34 cellular contexts compared by ENCODE assay signal in the genomic region with DNA sequence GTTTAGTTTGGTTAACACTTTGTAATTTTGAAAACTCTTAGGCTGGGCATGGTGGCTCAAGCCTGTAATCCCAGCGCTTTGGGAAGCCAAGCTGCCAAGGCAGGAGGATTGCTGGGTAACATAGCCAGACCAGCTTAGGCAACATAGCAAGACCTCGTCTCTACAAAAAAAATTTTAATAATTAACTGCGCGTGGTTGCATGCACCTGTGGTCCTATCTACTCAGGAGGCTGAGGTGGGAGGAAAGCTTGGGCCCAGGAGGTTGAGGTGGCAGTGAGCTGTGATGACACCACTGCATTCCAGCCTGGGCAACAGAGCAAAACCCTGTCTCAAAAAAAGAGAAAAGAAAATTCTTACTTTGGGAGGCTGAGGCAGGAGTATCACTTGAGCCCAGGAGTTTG. TPM values are rescaled to one million over a fixed set of nuclear protein-coding genes. Genes with fewer than 3 reads are reported as not detected.
"Had no signal": no experiment of that assay in that cellular context is flagged by ENCODE, and none has a peak within 500 bp of the region (broad histone marks: within the 10 kb centered on the region; RNA-seq: fewer than 3 reads in every experiment).

No MANE protein-coding gene starts in this region.

- ATAC-seq: activated T-cell treated with anti-CD3 and anti-CD28 coated beads, Interleukin-2, amount 50 U/mL, for 4 hours; activated T-helper 17 cell treated with anti-CD3 and anti-CD28 coated beads, Interleukin-2, amount 50 U/mL, for 72 hours; esophagus mucosa; heart left ventricle; mucosa of descending colon; natural killer cell treated with Interleukin-12 subunit alpha and Interleukin-12 subunit beta and Interleukin-15 and Interleukin-18, amount 100 ng/mL, for 72 hours; pancreas had no signal

- H3K36me3 Mint-ChIP-seq: immature natural killer cell; natural killer cell treated with Interleukin-12 subunit alpha and Interleukin-12 subunit beta and Interleukin-15 and Interleukin-18, amount 100 ng/mL, for 72 hours had no signal

- H3K9me3 ChIP-seq: breast epithelium, heart left ventricle, left ventricle myocardium inferior, mucosa of descending colon, pancreas, prostate gland, right atrium auricular region, spleen, thoracic aorta, uterus had no signal

- H3K4me1 Mint-ChIP-seq: activated T-helper 17 cell treated with anti-CD3 and anti-CD28 coated beads, Interleukin-2, amount 50 U/mL, for 72 hours had no signal

- H3K4me3 ChIP-seq: breast epithelium, heart left ventricle, left ventricle myocardium inferior, lung, mucosa of descending colon, pancreas, prostate gland, right atrium auricular region, spleen, thoracic aorta, uterus had no signal

- H3K9me3 Mint-ChIP-seq: activated CD4-positive, alpha-beta memory T cell treated with anti-CD3 and anti-CD28 coated beads for 36 hours; activated CD4-positive, alpha-beta T cell treated with anti-CD3 and anti-CD28 coated beads, Interleukin-2, amount 10 ng/mL, durations not matched to agents 24 days and 14 days; activated T-cell treated with anti-CD3 and anti-CD28 coated beads, Interleukin-2, amount 50 U/mL, for 4 hours; activated T-helper 17 cell treated with anti-CD3 and anti-CD28 coated beads, Interleukin-2, amount 50 U/mL, for 72 hours; endodermal cell; immature natural killer cell; natural killer cell treated with Interleukin-12 subunit alpha and Interleukin-12 subunit beta and Interleukin-15 and Interleukin-18, amount 100 ng/mL, for 72 hours; stimulated activated naive CD8-positive, alpha-beta T cell treated with anti-CD3 and anti-CD28 coated beads, Interleukin-15, Interleukin-2, amounts not matched to agents 100 ng/mL and 50 ng/mL, for 24 hours had no signal

- H3K4me1 ChIP-seq: breast epithelium, prostate gland, uterus had no signal

- H3K27ac ChIP-seq: breast epithelium, heart left ventricle, left ventricle myocardium inferior, pancreas, prostate gland, right atrium auricular region, spleen, thoracic aorta, uterus, VCaP had no signal

- H3K27me3 Mint-ChIP-seq: activated CD4-positive, alpha-beta memory T cell treated with anti-CD3 and anti-CD28 coated beads for 36 hours; activated CD4-positive, alpha-beta T cell treated with anti-CD3 and anti-CD28 coated beads, Interleukin-2, amount 10 ng/mL, durations not matched to agents 24 days and 14 days; activated T-helper 17 cell treated with anti-CD3 and anti-CD28 coated beads, Interleukin-2, amount 50 U/mL, for 72 hours; natural killer cell treated with Interleukin-12 subunit alpha and Interleukin-12 subunit beta and Interleukin-15 and Interleukin-18, amount 100 ng/mL, for 72 hours; stimulated activated naive CD8-positive, alpha-beta T cell treated with anti-CD3 and anti-CD28 coated beads, Interleukin-15, Interleukin-2, amounts not matched to agents 100 ng/mL and 50 ng/mL, for 24 hours had no signal

- H3K36me3 ChIP-seq: breast epithelium, heart left ventricle, left ventricle myocardium inferior, pancreas, prostate gland, right atrium auricular region, spleen, thoracic aorta, uterus had no signal

- H3K4me3 Mint-ChIP-seq: activated CD4-positive, alpha-beta memory T cell treated with anti-CD3 and anti-CD28 coated beads for 36 hours; activated T-cell treated with anti-CD3 and anti-CD28 coated beads, Interleukin-2, amount 50 U/mL, for 4 hours; activated T-helper 17 cell treated with anti-CD3 and anti-CD28 coated beads, Interleukin-2, amount 50 U/mL, for 72 hours; endodermal cell; natural killer cell treated with Interleukin-12 subunit alpha and Interleukin-12 subunit beta and Interleukin-15 and Interleukin-18, amount 100 ng/mL, for 72 hours; stimulated activated naive CD8-positive, alpha-beta T cell treated with anti-CD3 and anti-CD28 coated beads, Interleukin-15, Interleukin-2, amounts not matched to agents 100 ng/mL and 50 ng/mL, for 24 hours had no signal

- DNase-seq: activated CD4-positive, alpha-beta memory T cell treated with anti-CD3 and anti-CD28 coated beads for 36 hours; activated CD4-positive, alpha-beta T cell treated with anti-CD3 and anti-CD28 coated beads, Interleukin-2, amount 10 ng/mL, durations not matched to agents 24 days and 14 days; activated gamma-delta T cell treated with Interleukin-2 at 50 U/mL for 16 hours; activated naive CD4-positive, alpha-beta T cell treated with anti-CD3 and anti-CD28 coated beads, Interleukin-2, amount 50 U/mL, for 16 hours; activated T-cell treated with anti-CD3 and anti-CD28 coated beads, Interleukin-2, amount 50 U/mL, for 4 hours; amygdala; central memory CD4-positive, alpha-beta T cell; endodermal cell; foreskin fibroblast; heart left ventricle; hypothalamus; immature natural killer cell; left ventricle myocardium inferior; mesendoderm; mucosa of descending colon; pancreas; spleen; stimulated activated CD4-positive, alpha-beta T cell treated with anti-CD3 and anti-CD28 coated beads, Interleukin-2, amount 100 ng/mL, for 48 hours; trophoblast cell; uterus had no signal

- H3K27ac Mint-ChIP-seq: activated CD4-positive, alpha-beta memory T cell treated with anti-CD3 and anti-CD28 coated beads for 36 hours; activated CD4-positive, alpha-beta T cell treated with anti-CD3 and anti-CD28 coated beads, Interleukin-2, amount 10 ng/mL, durations not matched to agents 24 days and 14 days; activated T-helper 17 cell treated with anti-CD3 and anti-CD28 coated beads, Interleukin-2, amount 50 U/mL, for 72 hours; endodermal cell; natural killer cell treated with Interleukin-12 subunit alpha and Interleukin-12 subunit beta and Interleukin-15 and Interleukin-18, amount 100 ng/mL, for 72 hours; stimulated activated naive CD8-positive, alpha-beta T cell treated with anti-CD3 and anti-CD28 coated beads, Interleukin-15, Interleukin-2, amounts not matched to agents 100 ng/mL and 50 ng/mL, for 24 hours had no signal

- H3K27me3 ChIP-seq: breast epithelium, heart left ventricle, pancreas, right atrium auricular region, spleen, uterus had no signal

RNA-seq across cellular contexts. Expression of a gene that starts 18.2 kb away (rescaled TPM):
- total RNA-seq: activated CD4-positive, alpha-beta memory T cell treated with anti-CD3 and anti-CD28 coated beads for 36 hours; activated CD4-positive, alpha-beta T cell treated with anti-CD3 and anti-CD28 coated beads, Interleukin-2, amount 10 ng/mL, durations not matched to agents 24 days and 14 days; activated CD8-positive, alpha-beta memory T cell treated with anti-CD3 and anti-CD28 coated beads for 36 hours; activated T-cell treated with anti-CD3 and anti-CD28 coated beads, Interleukin-2, amount 50 U/mL, for 4 hours; activated T-helper 17 cell treated with anti-CD3 and anti-CD28 coated beads, Interleukin-2, amount 50 U/mL, for 72 hours; mucosa of descending colon; natural killer cell treated with Interleukin-12 subunit alpha and Interleukin-12 subunit beta and Interleukin-15 and Interleukin-18, amount 100 ng/mL, for 72 hours; T-helper 1 cell treated with Interleukin-12 subunit alpha and Interleukin-12 subunit beta and Interleukin-4 antibody, amounts not matched to agents 30 ng/mL and 1 ng/mL, for 36 hours had no signal
- polyA plus RNA-seq: immature natural killer cell had no signal

RNA-seq across cellular contexts. Expression of a gene that starts 32.8 kb away (rescaled TPM):
- total RNA-seq: activated CD4-positive, alpha-beta memory T cell treated with anti-CD3 and anti-CD28 coated beads for 36 hours; activated CD8-positive, alpha-beta memory T cell treated with anti-CD3 and anti-CD28 coated beads for 36 hours; activated T-helper 17 cell treated with anti-CD3 and anti-CD28 coated beads, Interleukin-2, amount 50 U/mL, for 72 hours; kidney epithelial cell; natural killer cell treated with Interleukin-12 subunit alpha and Interleukin-12 subunit beta and Interleukin-15 and Interleukin-18, amount 100 ng/mL, for 72 hours; subcutaneous adipose tissue; thoracic aorta had no signal
- polyA plus RNA-seq: immature natural killer cell had no signal
